ENCODE assay signal across 16 cellular contexts in the genomic region with DNA sequence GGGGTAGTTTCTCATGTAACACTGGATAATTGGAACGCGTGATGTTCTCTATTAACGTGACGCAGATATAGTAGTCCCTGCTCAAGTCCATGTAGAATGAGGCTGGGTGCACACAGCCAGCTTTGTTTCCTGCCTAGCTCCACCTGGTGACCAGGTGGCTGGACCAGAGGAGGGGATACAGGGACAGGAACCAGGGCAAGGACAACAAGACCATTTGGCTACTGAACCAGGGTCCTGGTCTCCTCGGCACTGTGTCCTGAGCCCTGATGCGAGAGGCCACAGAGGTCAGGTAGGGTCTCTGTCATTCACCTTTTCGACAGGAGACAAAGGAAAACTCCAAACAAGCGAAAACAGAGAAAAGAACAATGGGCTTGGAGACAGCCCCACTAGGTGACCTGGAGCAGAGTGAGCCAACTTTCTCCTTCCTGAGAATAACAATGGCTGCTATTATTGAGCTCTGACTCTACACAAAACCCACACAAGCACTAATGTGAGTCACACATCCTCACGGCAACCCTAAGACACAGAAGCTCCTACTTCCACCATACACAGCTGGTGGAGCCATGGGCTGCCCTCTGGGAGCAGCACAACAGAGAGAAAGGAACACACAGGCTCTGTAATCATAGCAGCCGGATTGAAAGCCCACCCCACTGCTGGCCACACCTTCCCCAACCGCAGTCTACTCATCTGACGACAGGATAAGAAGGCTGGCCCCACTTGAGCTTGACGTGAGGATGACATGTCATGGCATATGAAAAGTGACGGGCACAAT.
A peak's percentile ranks its signal among the peaks of the same experiment; 100 is the strongest.
DNase-seq lines count a peak whose midpoint lies in the region; ATAC-seq and TF ChIP-seq lines count a peak whose summit lies in the region.
"Had no signal": no experiment of that assay in that cellular context is flagged by ENCODE, and none has a peak within 500 bp of the region (broad histone marks: within the 10 kb centered on the region; RNA-seq: fewer than 3 reads in every experiment).

No MANE protein-coding gene starts in this region.

- no peak for DNase-seq in stimulated activated naive CD8-positive, alpha-beta T cell treated with anti-CD3 and anti-CD28 coated beads, Interleukin-15, amount 100 ng/mL, for 72 hours
- no peak for DNase-seq in stimulated activated naive CD8-positive, alpha-beta T cell treated with anti-CD3 and anti-CD28 coated beads, Interleukin-15, Interleukin-2, amounts not matched to agents 100 U/mL and 50 U/mL, for 24 hours
- peak; percentile 77 for DNase-seq in RPMI7951 (ENCODE audit: low read depth)
- peak; percentile 65 for DNase-seq in fibroblast of pulmonary artery (ENCODE audit: low read depth)
- no peak for DNase-seq in nephron progenitor cell
- no peak for DNase-seq in HT-29 (ENCODE audit: low spot score)
- DNase-seq in COR-L47 (lab: John Stamatoyannopoulos, UW) = no peak
- DNase-seq: activated CD4-positive, alpha-beta T cell treated with anti-CD3 and anti-CD28 coated beads for 36 hours; activated T-cell treated with anti-CD3 and anti-CD28 coated beads, Interleukin-2, amount 50 U/mL, for 1 hour; Caco-2; GF-D8; NCI-H1092 treated with DMSO at 0.1 percent for 48 hours; stimulated activated naive CD4-positive, alpha-beta T cell; uterus had no signal

- TF ChIP-seq CTCF in fibroblast of pulmonary artery (IDR thresholded peaks at IDR 0.05; ENCODE audit: low read length, missing control alignments) (no peak), nephron progenitor cell (IDR thresholded peaks at IDR 0.05) (no peak)

- no peak overlapping the region for H3K27ac Mint-ChIP-seq in stimulated activated naive CD8-positive, alpha-beta T cell treated with anti-CD3 and anti-CD28 coated beads, Interleukin-15, amount 100 ng/mL, for 72 hours
- no peak overlapping the region for H3K27ac Mint-ChIP-seq in nephron progenitor cell
- H3K27ac Mint-ChIP-seq: activated CD4-positive, alpha-beta T cell treated with anti-CD3 and anti-CD28 coated beads for 36 hours had no signal

- H3K4me3 Mint-ChIP-seq in stimulated activated naive CD8-positive, alpha-beta T cell treated with anti-CD3 and anti-CD28 coated beads, Interleukin-15, amount 100 ng/mL, for 72 hours = no peak overlapping the region
- H3K4me3 Mint-ChIP-seq in nephron progenitor cell = no peak overlapping the region
- H3K4me3 Mint-ChIP-seq: activated CD4-positive, alpha-beta T cell treated with anti-CD3 and anti-CD28 coated beads for 36 hours had no signal

- no peaks in the 10 kb centered on the region for H3K27me3 Mint-ChIP-seq in stimulated activated naive CD8-positive, alpha-beta T cell treated with anti-CD3 and anti-CD28 coated beads, Interleukin-15, amount 100 ng/mL, for 72 hours
- H3K27me3 Mint-ChIP-seq in nephron progenitor cell (ENCODE audit: low read depth, poor library complexity) = peaks cover 4% of the 10 kb centered on the region

- H3K9me3 Mint-ChIP-seq in stimulated activated naive CD8-positive, alpha-beta T cell treated with anti-CD3 and anti-CD28 coated beads, Interleukin-15, amount 100 ng/mL, for 72 hours = no peaks in the 10 kb centered on the region
- no peaks in the 10 kb centered on the region for H3K9me3 Mint-ChIP-seq in nephron progenitor cell

- ATAC-seq in stimulated activated naive CD8-positive, alpha-beta T cell treated with anti-CD3 and anti-CD28 coated beads, Interleukin-15, amount 100 ng/mL, for 72 hours = peak; percentile 11
- ATAC-seq in stimulated activated naive CD8-positive, alpha-beta T cell treated with anti-CD3 and anti-CD28 coated beads, Interleukin-15, Interleukin-2, amounts not matched to agents 100 U/mL and 50 U/mL, for 24 hours = no peak
- ATAC-seq in GM21515 (IDR thresholded peaks at IDR 0.05; ENCODE audit: unreplicated experiment) = no peak
- ATAC-seq: activated CD4-positive, alpha-beta T cell treated with anti-CD3 and anti-CD28 coated beads for 36 hours; esophagus mucosa had no signal

- H3K36me3 Mint-ChIP-seq in nephron progenitor cell (ENCODE audit: low read depth) = no peaks in the 10 kb centered on the region

- H3K4me1 Mint-ChIP-seq in stimulated activated naive CD8-positive, alpha-beta T cell treated with anti-CD3 and anti-CD28 coated beads, Interleukin-15, amount 100 ng/mL, for 72 hours = no peaks in the 10 kb centered on the region
- peaks cover 12% of the 10 kb centered on the region for H3K4me1 Mint-ChIP-seq in nephron progenitor cell
- H3K4me1 Mint-ChIP-seq: activated CD4-positive, alpha-beta T cell treated with anti-CD3 and anti-CD28 coated beads for 36 hours had no signal

- H3K4me3 ChIP-seq in fibroblast of pulmonary artery (replicated peaks; ENCODE audit: low read depth, low read length) = no peak overlapping the region
- H3K4me3 ChIP-seq: uterus had no signal

Comparison
In these comparisons a context has a peak if more than half of its experiments do, and no peak if none do; other contexts are left out.
1. DNase-seq: peak in RPMI7951 (single experiment) and fibroblast of pulmonary artery (single experiment); none in stimulated activated naive CD8-positive, alpha-beta T cell treated with anti-CD3 and anti-CD28 coated beads, Interleukin-15, amount 100 ng/mL, for 72 hours (0 of 2), stimulated activated naive CD8-positive, alpha-beta T cell treated with anti-CD3 and anti-CD28 coated beads, Interleukin-15, Interleukin-2, amounts not matched to agents 100 U/mL and 50 U/mL, for 24 hours (single experiment), nephron progenitor cell (single experiment), HT-29 (single experiment) and COR-L47 (single experiment).